In the genomic region with DNA sequence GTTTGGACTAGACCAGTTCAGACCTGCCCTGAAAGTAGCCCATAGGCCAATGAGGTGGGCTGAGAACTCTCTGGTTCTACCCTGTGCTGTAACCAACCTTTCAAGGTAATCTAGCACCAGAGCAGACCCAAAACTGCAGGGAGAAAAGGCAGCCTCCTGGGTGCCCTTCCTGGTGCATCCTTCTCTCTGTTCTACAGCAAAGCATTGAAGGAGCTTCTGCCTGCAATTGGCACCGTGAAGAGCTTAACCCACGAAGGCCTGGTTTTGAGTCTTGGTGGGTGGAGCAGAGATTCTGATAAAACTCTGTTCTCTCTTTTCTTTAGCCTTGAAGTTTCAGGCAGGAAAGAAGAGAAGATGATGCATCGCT, we compare ENCODE assay signal across 1 cellular context.
TF ChIP-seq lines count a peak whose summit lies in the region.

No MANE protein-coding gene starts in this region.

TF ChIP-seq in GM12878, 131 proteins besides CTCF, POLR2A, EP300 and RAD21 (continued from another document):
- TF ChIP-seq, protein P1, sequence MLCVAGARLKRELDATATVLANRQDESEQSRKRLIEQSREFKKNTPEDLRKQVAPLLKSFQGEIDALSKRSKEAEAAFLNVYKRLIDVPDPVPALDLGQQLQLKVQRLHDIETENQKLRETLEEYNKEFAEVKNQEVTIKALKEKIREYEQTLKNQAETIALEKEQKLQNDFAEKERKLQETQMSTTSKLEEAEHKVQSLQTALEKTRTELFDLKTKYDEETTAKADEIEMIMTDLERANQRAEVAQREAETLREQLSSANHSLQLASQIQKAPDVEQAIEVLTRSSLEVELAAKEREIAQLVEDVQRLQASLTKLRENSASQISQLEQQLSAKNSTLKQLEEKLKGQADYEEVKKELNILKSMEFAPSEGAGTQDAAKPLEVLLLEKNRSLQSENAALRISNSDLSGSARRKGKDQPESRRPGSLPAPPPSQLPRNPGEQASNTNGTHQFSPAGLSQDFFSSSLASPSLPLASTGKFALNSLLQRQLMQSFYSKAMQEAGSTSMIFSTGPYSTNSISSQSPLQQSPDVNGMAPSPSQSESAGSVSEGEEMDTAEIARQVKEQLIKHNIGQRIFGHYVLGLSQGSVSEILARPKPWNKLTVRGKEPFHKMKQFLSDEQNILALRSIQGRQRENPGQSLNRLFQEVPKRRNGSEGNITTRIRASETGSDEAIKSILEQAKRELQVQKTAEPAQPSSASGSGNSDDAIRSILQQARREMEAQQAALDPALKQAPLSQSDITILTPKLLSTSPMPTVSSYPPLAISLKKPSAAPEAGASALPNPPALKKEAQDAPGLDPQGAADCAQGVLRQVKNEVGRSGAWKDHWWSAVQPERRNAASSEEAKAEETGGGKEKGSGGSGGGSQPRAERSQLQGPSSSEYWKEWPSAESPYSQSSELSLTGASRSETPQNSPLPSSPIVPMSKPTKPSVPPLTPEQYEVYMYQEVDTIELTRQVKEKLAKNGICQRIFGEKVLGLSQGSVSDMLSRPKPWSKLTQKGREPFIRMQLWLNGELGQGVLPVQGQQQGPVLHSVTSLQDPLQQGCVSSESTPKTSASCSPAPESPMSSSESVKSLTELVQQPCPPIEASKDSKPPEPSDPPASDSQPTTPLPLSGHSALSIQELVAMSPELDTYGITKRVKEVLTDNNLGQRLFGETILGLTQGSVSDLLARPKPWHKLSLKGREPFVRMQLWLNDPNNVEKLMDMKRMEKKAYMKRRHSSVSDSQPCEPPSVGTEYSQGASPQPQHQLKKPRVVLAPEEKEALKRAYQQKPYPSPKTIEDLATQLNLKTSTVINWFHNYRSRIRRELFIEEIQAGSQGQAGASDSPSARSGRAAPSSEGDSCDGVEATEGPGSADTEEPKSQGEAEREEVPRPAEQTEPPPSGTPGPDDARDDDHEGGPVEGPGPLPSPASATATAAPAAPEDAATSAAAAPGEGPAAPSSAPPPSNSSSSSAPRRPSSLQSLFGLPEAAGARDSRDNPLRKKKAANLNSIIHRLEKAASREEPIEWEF (IDR thresholded peaks at IDR 0.05; ENCODE audit: insufficient replicate concordance, low read depth, low read length): no peak
- TF ChIP-seq, protein P2, sequence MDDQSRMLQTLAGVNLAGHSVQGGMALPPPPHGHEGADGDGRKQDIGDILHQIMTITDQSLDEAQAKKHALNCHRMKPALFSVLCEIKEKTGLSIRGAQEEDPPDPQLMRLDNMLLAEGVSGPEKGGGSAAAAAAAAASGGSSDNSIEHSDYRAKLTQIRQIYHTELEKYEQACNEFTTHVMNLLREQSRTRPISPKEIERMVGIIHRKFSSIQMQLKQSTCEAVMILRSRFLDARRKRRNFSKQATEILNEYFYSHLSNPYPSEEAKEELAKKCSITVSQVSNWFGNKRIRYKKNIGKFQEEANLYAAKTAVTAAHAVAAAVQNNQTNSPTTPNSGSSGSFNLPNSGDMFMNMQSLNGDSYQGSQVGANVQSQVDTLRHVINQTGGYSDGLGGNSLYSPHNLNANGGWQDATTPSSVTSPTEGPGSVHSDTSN (IDR thresholded peaks at IDR 0.05; ENCODE audit: insufficient replicate concordance, low read depth, low read length): no peak
- no peak for TF ChIP-seq TBL1XR1 (IDR thresholded peaks at IDR 0.05; ENCODE audit: low read depth, low read length)
- no peak for TF ChIP-seq KLF5 (IDR thresholded peaks at IDR 0.05; ENCODE audit: partially characterized antibody)
